Comparison of ENCODE assay signal across 1 cellular context in the genomic region with DNA sequence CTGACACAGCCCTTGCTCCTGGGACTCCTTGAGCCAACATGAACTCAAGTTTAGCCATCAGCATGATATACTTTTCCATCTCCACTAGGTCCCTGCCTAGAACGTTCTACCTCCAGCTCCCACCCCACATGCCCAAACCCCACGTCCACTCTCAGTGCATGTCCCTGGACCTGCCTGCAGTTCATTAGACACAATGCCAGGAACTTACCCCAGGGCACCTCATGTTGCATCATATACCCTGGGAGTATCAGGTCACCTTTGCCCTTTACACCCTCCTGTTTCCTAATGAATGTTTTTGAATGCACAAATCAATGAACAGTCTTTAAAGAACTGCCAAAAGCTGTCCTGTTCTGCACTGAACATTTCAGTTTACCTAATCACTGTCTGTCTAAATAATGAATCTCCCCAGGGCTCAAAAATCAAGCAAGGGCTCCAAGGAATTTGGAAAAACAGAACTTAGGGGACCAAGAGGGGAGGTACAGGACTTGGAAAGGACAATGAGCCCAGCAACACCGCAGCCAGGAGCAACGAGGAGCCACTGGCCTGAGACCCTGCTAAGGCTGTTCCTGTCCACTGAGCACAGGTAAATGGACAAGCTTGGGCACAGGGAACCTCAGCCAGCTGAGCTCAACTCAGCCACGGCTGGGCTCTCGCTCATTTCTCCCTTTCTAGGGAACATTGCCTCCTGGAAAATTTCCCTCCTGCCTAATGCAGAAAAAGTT.
A peak's percentile ranks its signal among the peaks of the same experiment; 100 is the strongest.
TF ChIP-seq lines count a peak whose summit lies in the region.

No MANE protein-coding gene starts in this region.

TF ChIP-seq in HepG2, 621 proteins besides CTCF, POLR2A, EP300 and RAD21 (continued from another document and continues in another):
- TF ChIP-seq ZBTB40 (IDR thresholded peaks at IDR 0.05) (no peak), ZBTB40 (CRISPR knock-in tag; IDR thresholded peaks at IDR 0.05) (no peak), ZNF782 (CRISPR knock-in tag; IDR thresholded peaks at IDR 0.05; ENCODE audit: borderline replicate concordance) (peak; percentile 67; the same call in 1 of the 2 replicates), ZBTB1 (CRISPR knock-in tag; IDR thresholded peaks at IDR 0.05; ENCODE audit: borderline replicate concordance) (no peak), TRIM24 (CRISPR knock-in tag; IDR thresholded peaks at IDR 0.05) (peak; percentile 36; the same call in 1 of the 2 replicates), ZNF788 (CRISPR knock-in tag; IDR thresholded peaks at IDR 0.05; ENCODE audit: borderline replicate concordance) (peak; percentile 82; the same call in 1 of the 2 replicates), REXO4 (CRISPR knock-in tag; IDR thresholded peaks at IDR 0.05; ENCODE audit: borderline replicate concordance) (no peak), HDAC2 (CRISPR knock-in tag; IDR thresholded peaks at IDR 0.05) (peak; percentile 97), ZNF274 (CRISPR knock-in tag; IDR thresholded peaks at IDR 0.05) (peak; percentile 23; the same call in 1 of the 2 replicates), JUN (CRISPR knock-in tag; IDR thresholded peaks at IDR 0.05) (0 out of 2 replicates have a peak, but pooled peaks have one; percentile 48), NR1H2 (CRISPR knock-in tag; IDR thresholded peaks at IDR 0.05; ENCODE audit: borderline replicate concordance, low read depth) (no peak), ZNF335 (CRISPR knock-in tag; IDR thresholded peaks at IDR 0.05) (no peak), ZNF350 (CRISPR knock-in tag; IDR thresholded peaks at IDR 0.05; ENCODE audit: borderline replicate concordance, low read depth) (peak; percentile 63; the same call in 1 of the 2 replicates), LCORL (IDR thresholded peaks at IDR 0.05) (peak; percentile 83), LCORL (CRISPR knock-in tag; IDR thresholded peaks at IDR 0.05) (peak; percentile 95), XBP1 (CRISPR knock-in tag; IDR thresholded peaks at IDR 0.05) (no peak), ZNF280D (CRISPR knock-in tag; IDR thresholded peaks at IDR 0.05) (0 out of 2 replicates have a peak, but pooled peaks have one; percentile 65), ZNF124 (CRISPR knock-in tag; IDR thresholded peaks at IDR 0.05) (peak; percentile 28; the same call in 1 of the 2 replicates), ZNF256 (CRISPR knock-in tag; conservative IDR thresholded peaks at IDR 0.05) (0 out of 2 replicates have a peak, but pooled peaks have one; percentile 30), SKIL (CRISPR knock-in tag; IDR thresholded peaks at IDR 0.05; ENCODE audit: borderline replicate concordance) (peak; percentile 79), TGIF2 (CRISPR knock-in tag; IDR thresholded peaks at IDR 0.05) (no peak), ETV5 (CRISPR knock-in tag; IDR thresholded peaks at IDR 0.05; ENCODE audit: borderline replicate concordance) (peak; percentile 53), JUND (CRISPR knock-in tag; IDR thresholded peaks at IDR 0.05) (peak; percentile 66; the same call in 1 of the 2 replicates), ZNF713 (CRISPR knock-in tag; IDR thresholded peaks at IDR 0.05) (no peak), ZNF510 (CRISPR knock-in tag; IDR thresholded peaks at IDR 0.05; ENCODE audit: low read depth) (peak; percentile 53; the same call in 1 of the 2 replicates), ZSCAN12 (CRISPR knock-in tag; IDR thresholded peaks at IDR 0.05) (no peak), EED (CRISPR knock-in tag; IDR thresholded peaks at IDR 0.05) (no peak), RELA (CRISPR knock-in tag; IDR thresholded peaks at IDR 0.05) (no peak), DDIT3 (CRISPR knock-in tag; IDR thresholded peaks at IDR 0.05) (0 out of 2 replicates have a peak, but pooled peaks have one; percentile 57), DPF2 (CRISPR knock-in tag; IDR thresholded peaks at IDR 0.05; ENCODE audit: borderline replicate concordance, low read depth) (peak; percentile 75; the same call in 1 of the 2 replicates), ZNF296 (CRISPR knock-in tag; conservative IDR thresholded peaks at IDR 0.05) (0 out of 2 replicates have a peak, but pooled peaks have one; percentile 42), SIX1 (CRISPR knock-in tag; IDR thresholded peaks at IDR 0.05; ENCODE audit: borderline replicate concordance) (peak; percentile 84), FOSL2 (CRISPR knock-in tag; IDR thresholded peaks at IDR 0.05) (peak; percentile 74), ZNF232 (CRISPR knock-in tag; IDR thresholded peaks at IDR 0.05; ENCODE audit: borderline replicate concordance) (peak; percentile 60; the same call in 1 of the 2 replicates)
- TF ChIP-seq, protein P1, sequence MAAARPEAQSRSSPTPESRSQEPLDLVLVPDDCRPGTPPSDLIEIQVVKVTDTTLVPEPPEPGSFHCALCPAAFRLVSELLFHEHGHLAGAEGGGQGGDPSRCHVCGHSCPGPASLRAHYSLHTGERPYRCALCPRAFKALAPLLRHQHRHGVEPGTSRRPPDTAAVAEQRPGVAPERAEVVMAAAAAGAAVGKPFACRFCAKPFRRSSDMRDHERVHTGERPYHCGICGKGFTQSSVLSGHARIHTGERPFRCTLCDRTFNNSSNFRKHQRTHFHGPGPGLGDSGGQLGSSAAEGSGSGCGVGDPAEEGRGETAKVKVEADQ (CRISPR knock-in tag; IDR thresholded peaks at IDR 0.05; ENCODE audit: borderline replicate concordance) = peak; percentile 56; the same call in 1 of the 2 replicates
- TF ChIP-seq, protein P2, sequence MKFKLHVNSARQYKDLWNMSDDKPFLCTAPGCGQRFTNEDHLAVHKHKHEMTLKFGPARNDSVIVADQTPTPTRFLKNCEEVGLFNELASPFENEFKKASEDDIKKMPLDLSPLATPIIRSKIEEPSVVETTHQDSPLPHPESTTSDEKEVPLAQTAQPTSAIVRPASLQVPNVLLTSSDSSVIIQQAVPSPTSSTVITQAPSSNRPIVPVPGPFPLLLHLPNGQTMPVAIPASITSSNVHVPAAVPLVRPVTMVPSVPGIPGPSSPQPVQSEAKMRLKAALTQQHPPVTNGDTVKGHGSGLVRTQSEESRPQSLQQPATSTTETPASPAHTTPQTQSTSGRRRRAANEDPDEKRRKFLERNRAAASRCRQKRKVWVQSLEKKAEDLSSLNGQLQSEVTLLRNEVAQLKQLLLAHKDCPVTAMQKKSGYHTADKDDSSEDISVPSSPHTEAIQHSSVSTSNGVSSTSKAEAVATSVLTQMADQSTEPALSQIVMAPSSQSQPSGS (CRISPR knock-in tag; IDR thresholded peaks at IDR 0.05) = peak; percentile 78; the same call in 1 of the 2 replicates
- TF ChIP-seq, protein P3, sequence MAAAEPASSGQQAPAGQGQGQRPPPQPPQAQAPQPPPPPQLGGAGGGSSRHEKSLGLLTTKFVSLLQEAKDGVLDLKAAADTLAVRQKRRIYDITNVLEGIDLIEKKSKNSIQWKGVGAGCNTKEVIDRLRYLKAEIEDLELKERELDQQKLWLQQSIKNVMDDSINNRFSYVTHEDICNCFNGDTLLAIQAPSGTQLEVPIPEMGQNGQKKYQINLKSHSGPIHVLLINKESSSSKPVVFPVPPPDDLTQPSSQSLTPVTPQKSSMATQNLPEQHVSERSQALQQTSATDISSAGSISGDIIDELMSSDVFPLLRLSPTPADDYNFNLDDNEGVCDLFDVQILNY (CRISPR knock-in tag; conservative IDR thresholded peaks at IDR 0.05) = no peak
- TF ChIP-seq, protein P4, sequence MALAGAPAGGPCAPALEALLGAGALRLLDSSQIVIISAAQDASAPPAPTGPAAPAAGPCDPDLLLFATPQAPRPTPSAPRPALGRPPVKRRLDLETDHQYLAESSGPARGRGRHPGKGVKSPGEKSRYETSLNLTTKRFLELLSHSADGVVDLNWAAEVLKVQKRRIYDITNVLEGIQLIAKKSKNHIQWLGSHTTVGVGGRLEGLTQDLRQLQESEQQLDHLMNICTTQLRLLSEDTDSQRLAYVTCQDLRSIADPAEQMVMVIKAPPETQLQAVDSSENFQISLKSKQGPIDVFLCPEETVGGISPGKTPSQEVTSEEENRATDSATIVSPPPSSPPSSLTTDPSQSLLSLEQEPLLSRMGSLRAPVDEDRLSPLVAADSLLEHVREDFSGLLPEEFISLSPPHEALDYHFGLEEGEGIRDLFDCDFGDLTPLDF (CRISPR knock-in tag; IDR thresholded peaks at IDR 0.05) = no peak
